11 cellular contexts compared by ENCODE assay signal in genomic region chr18:51251625-51252024, GRCh38. TPM values are rescaled to one million over a fixed set of nuclear protein-coding genes. Genes with fewer than 3 reads are reported as not detected.
DNase-seq lines count a peak whose midpoint lies in the region; ATAC-seq and TF ChIP-seq lines count a peak whose summit lies in the region.
"Had no signal": no experiment of that assay in that cellular context is flagged by ENCODE, and none has a peak within 500 bp of the region (broad histone marks: within the 10 kb centered on the region; RNA-seq: fewer than 3 reads in every experiment).

No MANE protein-coding gene starts in this region.

- H3K9me3 Mint-ChIP-seq in activated naive CD4-positive, alpha-beta T cell treated with anti-CD3 and anti-CD28 coated beads, Interleukin-2, amount 50 U/mL, for 72 hours: peaks cover 0 to 9% of the 10 kb centered on the region in 2 donors
- no peaks in the 10 kb centered on the region for H3K9me3 Mint-ChIP-seq in mesothelial cell of epicardium
- H3K9me3 Mint-ChIP-seq: activated CD4-positive, alpha-beta T cell treated with anti-CD3 and anti-CD28 coated beads, Interleukin-2, amount 10 ng/mL, durations not matched to agents 7 days and 5 days had no signal

- TF ChIP-seq CTCF in mesothelial cell of epicardium (IDR thresholded peaks at IDR 0.05; ENCODE audit: unreplicated experiment): no peak

- H3K4me3 Mint-ChIP-seq in mesothelial cell of epicardium: no peak overlapping the region
- H3K4me3 Mint-ChIP-seq: activated CD4-positive, alpha-beta T cell treated with anti-CD3 and anti-CD28 coated beads, Interleukin-2, amount 10 ng/mL, durations not matched to agents 7 days and 5 days had no signal

- H3K4me1 Mint-ChIP-seq in mesothelial cell of epicardium: peaks cover 9% of the 10 kb centered on the region
- H3K4me1 Mint-ChIP-seq: activated CD4-positive, alpha-beta T cell treated with anti-CD3 and anti-CD28 coated beads, Interleukin-2, amount 10 ng/mL, durations not matched to agents 7 days and 5 days had no signal

- H3K27me3 Mint-ChIP-seq in mesothelial cell of epicardium (ENCODE audit: low read depth): no peaks in the 10 kb centered on the region
- H3K27me3 Mint-ChIP-seq: activated CD4-positive, alpha-beta T cell treated with anti-CD3 and anti-CD28 coated beads, Interleukin-2, amount 10 ng/mL, durations not matched to agents 7 days and 5 days had no signal

- H3K27ac Mint-ChIP-seq in activated naive CD4-positive, alpha-beta T cell treated with anti-CD3 and anti-CD28 coated beads, Interleukin-2, amount 50 U/mL, for 72 hours: no peak overlapping the region
- H3K27ac Mint-ChIP-seq in mesothelial cell of epicardium: no peak overlapping the region
- H3K27ac Mint-ChIP-seq: activated CD4-positive, alpha-beta T cell treated with anti-CD3 and anti-CD28 coated beads, Interleukin-2, amount 10 ng/mL, durations not matched to agents 7 days and 5 days had no signal

- ATAC-seq in GM18498 (IDR thresholded peaks at IDR 0.05; ENCODE audit: unreplicated experiment) (peak; percentile 100), GM19468 (IDR thresholded peaks at IDR 0.05; ENCODE audit: extremely low read depth, unreplicated experiment) (peak; percentile 100), HG03039 (IDR thresholded peaks at IDR 0.05; ENCODE audit: unreplicated experiment) (peak; percentile 99)
- no peak for ATAC-seq in activated naive CD4-positive, alpha-beta T cell treated with anti-CD3 and anti-CD28 coated beads, Interleukin-2, amount 50 U/mL, for 72 hours

- DNase-seq in NOMO-1 treated with dmso at 0.1 percent for 144 hours (lab: John Stamatoyannopoulos, UW; ENCODE audit: unreplicated experiment): peak; percentile 13
- DNase-seq in activated naive CD4-positive, alpha-beta T cell treated with anti-CD3 and anti-CD28 coated beads, Interleukin-2, amount 50 U/mL, for 72 hours (ENCODE audit: low spot score in 2 of 2): no peak
- DNase-seq in glomerular visceral epithelial cell (ENCODE audit: extremely low spot score): no peak
- no peak for DNase-seq in G401 (ENCODE audit: low spot score)
- no peak for DNase-seq in mesothelial cell of epicardium (ENCODE audit: low spot score in 2 of 2, unreplicated experiment in 2 of 2)
- DNase-seq: activated CD4-positive, alpha-beta T cell treated with anti-CD3 and anti-CD28 coated beads, Interleukin-2, amount 10 ng/mL, durations not matched to agents 7 days and 5 days; BE2C; stomach had no signal

- H3K36me3 Mint-ChIP-seq in activated naive CD4-positive, alpha-beta T cell treated with anti-CD3 and anti-CD28 coated beads, Interleukin-2, amount 50 U/mL, for 72 hours: no peaks in the 10 kb centered on the region
- H3K36me3 Mint-ChIP-seq in mesothelial cell of epicardium: no peaks in the 10 kb centered on the region

- in situ Hi-C loops in G401 (cut with HindIII; ENCODE audit: low sequenced_read_pairs): no loop called here

RNA-seq across cellular contexts. Expression of gene MEX3C, which starts 54.1 kb away (rescaled TPM):
- total RNA-seq in activated naive CD4-positive, alpha-beta T cell treated with anti-CD3 and anti-CD28 coated beads, Interleukin-2, amount 50 U/mL, for 72 hours: 10 to 100 TPM; 59.0 to 82.5 TPM
- total RNA-seq in G401 (2014; rRNA removed; shearing (Covaris generic)): 42.5 and 51.1 TPM in 2 replicates
- 88.9 to 94.2 TPM (median 92.5 TPM) in 3 replicates for total RNA-seq in mesothelial cell of epicardium

Comparison
In these comparisons a context has a peak if more than half of its experiments do, and no peak if none do; other contexts are left out.
1. ATAC-seq: peak in GM18498 (single experiment), GM19468 (single experiment) and HG03039 (single experiment); none in activated naive CD4-positive, alpha-beta T cell treated with anti-CD3 and anti-CD28 coated beads, Interleukin-2, amount 50 U/mL, for 72 hours (0 of 2).